Comparison of ENCODE assay signal across 9 cellular contexts in the genomic region with DNA sequence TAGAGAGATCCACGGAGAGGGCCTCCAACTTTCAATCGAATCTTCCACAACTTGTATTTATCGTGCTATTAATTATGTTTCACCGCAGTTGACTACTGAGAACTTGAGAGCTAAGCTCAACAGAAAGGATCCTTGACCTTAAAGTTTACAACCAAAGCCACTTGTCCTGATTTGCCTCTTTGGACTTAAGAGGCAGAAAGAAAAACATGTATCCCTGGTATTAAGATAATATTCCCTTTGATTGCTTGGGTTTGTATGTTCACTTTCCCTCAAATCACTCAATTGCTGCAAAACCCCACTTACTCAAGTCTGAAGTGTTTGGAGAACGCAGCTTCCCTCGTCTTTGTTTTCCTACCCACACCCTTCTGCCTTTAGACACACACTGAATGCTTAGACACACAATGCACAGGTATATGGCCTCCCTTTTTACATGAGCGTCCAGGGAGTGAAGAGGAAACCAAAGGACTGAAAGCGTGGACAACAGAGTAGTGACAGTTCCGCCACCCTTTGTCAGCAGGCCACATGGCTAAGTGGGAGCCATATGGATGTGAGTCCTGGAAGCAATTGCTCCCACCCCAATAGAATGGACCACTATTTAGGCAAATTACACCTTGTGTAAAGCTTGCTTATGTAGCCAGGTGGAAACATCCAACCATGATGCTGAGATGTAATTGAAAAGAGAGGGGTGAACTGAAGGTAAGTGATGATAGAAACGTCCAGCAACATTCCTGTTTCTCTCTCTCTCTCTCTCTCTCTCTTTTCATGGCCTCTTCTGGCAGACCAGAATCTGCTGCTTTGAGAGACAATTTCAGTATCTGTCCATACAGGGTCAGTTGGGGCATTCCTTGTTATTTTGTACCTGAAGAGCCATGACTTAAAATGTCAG. TPM values are rescaled to one million over a fixed set of nuclear protein-coding genes. Genes with fewer than 3 reads are reported as not detected.
DNase-seq lines count a peak whose midpoint lies in the region; ATAC-seq and TF ChIP-seq lines count a peak whose summit lies in the region.
"Had no signal": no experiment of that assay in that cellular context is flagged by ENCODE, and none has a peak within 500 bp of the region (broad histone marks: within the 10 kb centered on the region; RNA-seq: fewer than 3 reads in every experiment).

No MANE protein-coding gene starts in this region.

- no peaks in the 10 kb centered on the region for H3K36me3 ChIP-seq in PC-9 (ENCODE audit: low read depth)
- no peaks in the 10 kb centered on the region for H3K36me3 ChIP-seq in iPS-15b (ENCODE audit: control insufficient read depth, insufficient read depth, low read length)

- TF ChIP-seq CTCF in PC-9 (conservative IDR thresholded peaks at IDR 0.05), result no peak

- peak overlapping the region; percentile 74 to 76 for H3K4me3 Mint-ChIP-seq in activated T-cell treated with anti-CD3 and anti-CD28 coated beads, Interleukin-2, amount 50 U/mL, for 72 hours
- peak overlapping the region; percentile 35 for H3K4me3 Mint-ChIP-seq in stimulated activated effector memory CD8-positive, alpha-beta T cell treated with anti-CD3 and anti-CD28 coated beads, Interleukin-12 subunit alpha, Interleukin-12 subunit beta, amount 100 ng/mL, for 72 hours

- H3K9me3 Mint-ChIP-seq in activated T-cell treated with anti-CD3 and anti-CD28 coated beads, Interleukin-2, amount 50 U/mL, for 72 hours, result no peaks in the 10 kb centered on the region
- H3K9me3 Mint-ChIP-seq in stimulated activated effector memory CD8-positive, alpha-beta T cell treated with anti-CD3 and anti-CD28 coated beads, Interleukin-12 subunit alpha, Interleukin-12 subunit beta, amount 100 ng/mL, for 72 hours, result no peaks in the 10 kb centered on the region

- peaks cover 10% of the 10 kb centered on the region for H3K4me1 Mint-ChIP-seq in activated T-cell treated with anti-CD3 and anti-CD28 coated beads, Interleukin-2, amount 50 U/mL, for 72 hours (ENCODE audit: low read depth)
- peaks cover 10% of the 10 kb centered on the region for H3K4me1 Mint-ChIP-seq in stimulated activated effector memory CD8-positive, alpha-beta T cell treated with anti-CD3 and anti-CD28 coated beads, Interleukin-12 subunit alpha, Interleukin-12 subunit beta, amount 100 ng/mL, for 72 hours

- H3K27me3 Mint-ChIP-seq in activated T-cell treated with anti-CD3 and anti-CD28 coated beads, Interleukin-2, amount 50 U/mL, for 72 hours (ENCODE audit: low read depth), result peaks cover 58% of the 10 kb centered on the region

- intact Hi-C loops in PC-9 (cut with micrococcal nuclease; ENCODE audit: unreplicated experiment), result loop anchor here (1.0 to 10.0 kb wide), 9 partner anchors 19 to 1573 kb away; a partner anchor contains a TSS

- ATAC-seq in activated T-cell treated with anti-CD3 and anti-CD28 coated beads, Interleukin-2, amount 50 U/mL, for 72 hours (replicated peaks in 1 of 2), result no peak
- ATAC-seq in stimulated activated effector memory CD8-positive, alpha-beta T cell treated with anti-CD3 and anti-CD28 coated beads, Interleukin-12 subunit alpha, Interleukin-12 subunit beta, amount 100 ng/mL, for 72 hours, result no peak
- ATAC-seq in HG02981 (IDR thresholded peaks at IDR 0.05; ENCODE audit: unreplicated experiment), result no peak

- peaks cover 22% of the 10 kb centered on the region for H3K79me2 ChIP-seq in PC-9 (ENCODE audit: low read depth)

- no peak overlapping the region for H3K27ac Mint-ChIP-seq in activated T-cell treated with anti-CD3 and anti-CD28 coated beads, Interleukin-2, amount 50 U/mL, for 72 hours
- H3K27ac Mint-ChIP-seq in stimulated activated effector memory CD8-positive, alpha-beta T cell treated with anti-CD3 and anti-CD28 coated beads, Interleukin-12 subunit alpha, Interleukin-12 subunit beta, amount 100 ng/mL, for 72 hours, result no peak overlapping the region
- H3K27ac Mint-ChIP-seq: CD4-positive, CD25-positive, alpha-beta regulatory T cell had no signal

- peak overlapping the region; percentile 89 for H3K9ac ChIP-seq in iPS-15b (ENCODE audit: low read depth, low read length)

- H3K4me2 ChIP-seq in PC-9, result peak overlapping the region; percentile 79

- no peaks in the 10 kb centered on the region for H3K36me3 Mint-ChIP-seq in activated T-cell treated with anti-CD3 and anti-CD28 coated beads, Interleukin-2, amount 50 U/mL, for 72 hours (ENCODE audit: insufficient read depth in 2 of 2)
- H3K36me3 Mint-ChIP-seq in stimulated activated effector memory CD8-positive, alpha-beta T cell treated with anti-CD3 and anti-CD28 coated beads, Interleukin-12 subunit alpha, Interleukin-12 subunit beta, amount 100 ng/mL, for 72 hours, result no peaks in the 10 kb centered on the region
- H3K36me3 Mint-ChIP-seq: CD4-positive, CD25-positive, alpha-beta regulatory T cell had no signal

- H3K9me3 ChIP-seq in PC-9 (ENCODE audit: insufficient read depth, low read depth) (no peaks in the 10 kb centered on the region), iPS-15b (ENCODE audit: control insufficient read depth, insufficient read depth, low read length) (no peaks in the 10 kb centered on the region)

- H3K4me3 ChIP-seq in PC-9 (peak overlapping the region; percentile 46; the same call in 1 of the 2 replicates), iPS-15b (ENCODE audit: low read depth, low read length) (peak overlapping the region; percentile 89)

- H3K9me2 ChIP-seq in PC-9 (ENCODE audit: insufficient read depth), result no peaks in the 10 kb centered on the region

- no peaks in the 10 kb centered on the region for H4K20me1 ChIP-seq in PC-9 (ENCODE audit: insufficient read depth)

- H3K27me3 ChIP-seq in PC-9 (ENCODE audit: insufficient read depth, low read depth) (no peaks in the 10 kb centered on the region), iPS-15b (ENCODE audit: control insufficient read depth, insufficient read depth, low read length) (peaks cover 10% of the 10 kb centered on the region)

- CTCF ChIA-PET in PC-9 (lab: Charles Lee), result no interaction called here

- H3K4me1 ChIP-seq in PC-9 (replicated peaks; ENCODE audit: insufficient read depth), result peaks cover 66% of the 10 kb centered on the region
- H3K4me1 ChIP-seq in iPS-15b (ENCODE audit: control insufficient read depth, insufficient read depth, low read length), result peaks cover 18% of the 10 kb centered on the region

- H3F3A ChIP-seq in PC-9 (ENCODE audit: insufficient read depth, low read depth), result peaks cover 32% of the 10 kb centered on the region

- POLR2A ChIA-PET in PC-9 (lab: Charles Lee; ENCODE audit: unreplicated experiment), result no interaction called here

- no peak for DNase-seq in activated T-cell treated with anti-CD3 and anti-CD28 coated beads, Interleukin-2, amount 50 U/mL, for 72 hours
- DNase-seq in activated T-cell treated with anti-CD3 and anti-CD28 coated beads, Interleukin-2, amount 50 U/mL, for 1 hour, result no peak
- no peak for DNase-seq in PC-9
- DNase-seq in stimulated activated effector memory CD8-positive, alpha-beta T cell treated with anti-CD3 and anti-CD28 coated beads, Interleukin-12 subunit alpha, Interleukin-12 subunit beta, amount 100 ng/mL, for 72 hours (ENCODE audit: low spot score in 2 of 2), result no peak
- DNase-seq in stimulated activated CD4-positive, alpha-beta T cell treated with anti-CD3 and anti-CD28 coated beads, Interleukin-4, amount 100 ng/mL, for 4 hours, result no peak
- no peak for DNase-seq in SIG-M5 treated with dmso at 0.1 percent for 504 hours (lab: John Stamatoyannopoulos, UW; ENCODE audit: unreplicated experiment)

- BruUV-seq in PC-9 (replicated peaks; lab: Mats Ljungman, UMichigan), result no TSS peak

- H2AFZ ChIP-seq in PC-9, result no peak overlapping the region

- peak overlapping the region; percentile 74 for H3K27ac ChIP-seq in PC-9

RNA-seq across cellular contexts. Expression of a gene that starts 1.4 kb away (rescaled TPM):
- under 1 TPM; 0.12 to 0.39 TPM for total RNA-seq in activated T-cell treated with anti-CD3 and anti-CD28 coated beads, Interleukin-2, amount 50 U/mL, for 72 hours
- total RNA-seq in PC-9 (2021), result 88.1 and 88.7 TPM in 2 replicates

Comparison
In these comparisons a context has a peak if more than half of its experiments do, and no peak if none do; other contexts are left out.
1. RNA of a gene that starts 1.4 kb away (total RNA-seq): 88.1 to 88.7 TPM in PC-9; 0.12 to 0.39 TPM in activated T-cell treated with anti-CD3 and anti-CD28 coated beads, Interleukin-2, amount 50 U/mL, for 72 hours; every median in the first group is over 10 times any median in the second.